13 cellular contexts compared by ENCODE assay signal in the genomic region with DNA sequence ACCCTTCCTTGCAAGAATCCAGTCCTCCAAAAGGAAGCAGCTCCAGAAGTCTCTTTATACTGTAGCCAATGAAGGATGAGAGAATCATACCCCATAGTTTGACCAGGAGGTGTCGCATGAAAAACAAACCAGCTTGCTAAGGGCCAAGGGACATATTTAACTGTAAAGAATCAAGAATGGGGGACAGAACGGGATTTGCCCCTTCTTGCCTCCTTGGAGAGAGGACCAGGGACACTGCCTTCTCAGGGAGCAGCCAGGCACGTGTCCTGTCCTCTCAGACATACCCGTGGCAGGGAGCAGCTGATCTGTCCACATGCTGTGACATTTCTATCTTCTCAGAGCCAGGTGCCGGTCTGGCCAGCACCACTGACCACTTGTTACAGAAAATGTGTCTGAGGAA. TPM values are rescaled to one million over a fixed set of nuclear protein-coding genes. Genes with fewer than 3 reads are reported as not detected.
DNase-seq lines count a peak whose midpoint lies in the region; ATAC-seq and TF ChIP-seq lines count a peak whose summit lies in the region.
"Had no signal": no experiment of that assay in that cellular context is flagged by ENCODE, and none has a peak within 500 bp of the region (broad histone marks: within the 10 kb centered on the region; RNA-seq: fewer than 3 reads in every experiment).

No MANE protein-coding gene starts in this region.

- no peak overlapping the region for H3K27ac ChIP-seq in A673 (ENCODE audit: low read depth, low read length, poor library complexity, severe bottlenecking)
- H3K27ac ChIP-seq in esophagus muscularis mucosa (replicated peaks in 1 of 4), result peak overlapping the region; percentile 78 to 91 (median 88)
- no peak overlapping the region for H3K27ac ChIP-seq in psoas muscle
- H3K27ac ChIP-seq in Peyer's patch, result peak overlapping the region in 2 of 4 donors; percentile 42 to 70
- H3K27ac ChIP-seq: spleen had no signal

- CTCF ChIA-PET in A673 (lab: Charles Lee), result no interaction called here

- TF ChIP-seq CTCF in A673 (conservative IDR thresholded peaks at IDR 0.05; ENCODE audit: low read depth, low read length), result 0 out of 2 replicates have a peak, but pooled peaks have one; percentile 20
- peak; percentile 9 to 14 (median 12) for TF ChIP-seq CTCF in esophagus muscularis mucosa (IDR thresholded peaks at IDR 0.05)
- TF ChIP-seq CTCF in psoas muscle (IDR thresholded peaks at IDR 0.05), result no peak
- TF ChIP-seq CTCF in Peyer's patch (IDR thresholded peaks at IDR 0.05), result no peak

- ATAC-seq in psoas muscle, result peak in 3 of 4 donors; percentile 53 to 58 (median 53)
- ATAC-seq in GM21619 (IDR thresholded peaks at IDR 0.05; ENCODE audit: unreplicated experiment), result no peak
- ATAC-seq in GM21447 (IDR thresholded peaks at IDR 0.05; ENCODE audit: unreplicated experiment), result no peak

- H3K4me3 ChIP-seq in A673 (ENCODE audit: low read depth, low read length, poor library complexity, severe bottlenecking) (no peak overlapping the region), esophagus muscularis mucosa (peak overlapping the region in 1 of 4 donors; percentile 9), psoas muscle (no peak overlapping the region), Peyer's patch (no peak overlapping the region)
- H3K4me3 ChIP-seq: spleen had no signal

- H3K27me3 ChIP-seq in A673 (replicated peaks; ENCODE audit: insufficient read depth, low read depth, low read length, poor library complexity) (peaks cover 35% of the 10 kb centered on the region), esophagus muscularis mucosa (no peaks in the 10 kb centered on the region), psoas muscle (ENCODE audit: insufficient read depth in 3 of 3, low read length in 2 of 3) (peaks cover 0 to 3% (median 0%) of the 10 kb centered on the region in 3 donors), Peyer's patch (no peaks in the 10 kb centered on the region)

- TF ChIP-seq EP300 in esophagus muscularis mucosa (IDR thresholded peaks at IDR 0.05), result no peak

- H3K36me3 ChIP-seq in A673 (ENCODE audit: insufficient read depth, low read length, poor library complexity, severe bottlenecking) (no peaks in the 10 kb centered on the region), esophagus muscularis mucosa (peaks cover 0 to 4% (median 0%) of the 10 kb centered on the region in 4 donors), psoas muscle (ENCODE audit: insufficient read depth in 1 of 2, low read depth in 1 of 2) (no peaks in the 10 kb centered on the region), Peyer's patch (no peaks in the 10 kb centered on the region)
- H3K36me3 ChIP-seq: spleen had no signal

- no peaks in the 10 kb centered on the region for H3K4me1 ChIP-seq in A673 (ENCODE audit: insufficient read depth, low read length, poor library complexity, severe bottlenecking)
- H3K4me1 ChIP-seq in esophagus muscularis mucosa, result peaks cover 4 to 100% (median 84%) of the 10 kb centered on the region in 4 donors
- no peaks in the 10 kb centered on the region for H3K4me1 ChIP-seq in psoas muscle
- H3K4me1 ChIP-seq in Peyer's patch, result peaks cover 0 to 8% (median 2%) of the 10 kb centered on the region in 4 donors
- H3K4me1 ChIP-seq: spleen had no signal

- POLR2A ChIA-PET in A673 (lab: Charles Lee; ENCODE audit: low non-redundant PET), result no interaction called here

- H3K9me3 ChIP-seq in A673 (ENCODE audit: low read depth, low read length, poor library complexity, severe bottlenecking) (no peaks in the 10 kb centered on the region), esophagus muscularis mucosa (no peaks in the 10 kb centered on the region), psoas muscle (no peaks in the 10 kb centered on the region), Peyer's patch (no peaks in the 10 kb centered on the region)
- H3K9me3 ChIP-seq: spleen had no signal

- TF ChIP-seq POLR2A in esophagus muscularis mucosa (IDR thresholded peaks at IDR 0.05; ENCODE audit: low read depth) (no peak), Peyer's patch (IDR thresholded peaks at IDR 0.05) (no peak)

- 28% methylated on average over 4 of the region's 5 CpGs for WGBS in esophagus muscularis mucosa
- WGBS in psoas muscle, 3 donors, result 22 to 36% (median 30%) methylated on average over 5 of the region's 5 CpGs

- DNase-seq in A673 (ENCODE audit: low spot score) (no peak), SK-MEL-5 (ENCODE audit: low read depth, low spot score) (peak; percentile 79), esophagus muscularis mucosa (ENCODE audit: extremely low spot score) (no peak), psoas muscle (no peak), Peyer's patch (no peak), NCI-H226 (no peak)
- DNase-seq: activated CD4-positive, alpha-beta T cell treated with anti-CD3 and anti-CD28 coated beads for 4 hours; activated naive CD4-positive, alpha-beta T cell treated with anti-CD3 and anti-CD28 coated beads, Interleukin-2, amount 10 ng/mL, durations not matched to agents 7 days and 5 days; NCI-H1694; NCI-H510A treated with DMSO at 0.1 percent for 48 hours; spleen had no signal

- intact Hi-C loops in A673 (cut with micrococcal nuclease; ENCODE audit: unreplicated experiment) (loop anchor here (10.0 kb wide), 1 partner anchor 91 kb away; no protein-coding TSS in a partner anchor), esophagus muscularis mucosa (cut with DNase I) (no loop called here), psoas muscle (cut with DNase I) (no loop called here)

- no TSS peak for BruUV-seq in A673 (replicated peaks; lab: Mats Ljungman, UMichigan)

- in situ Hi-C loops in SK-MEL-5 (cut with HindIII; ENCODE audit: low pct_unique_long_range_greater_than_20kb, low sequenced_read_pairs), result no loop called here

RNA-seq across cellular contexts. Expression of a gene that starts 11.7 kb away (rescaled TPM):
- total RNA-seq in A673 (2021), result not detected in 2 replicates
- total RNA-seq in SK-MEL-5 (2014; rRNA removed; shearing (Covaris generic)), result 90.9 and 98.6 TPM in 2 replicates
- polyA plus RNA-seq in SK-MEL-5 (2015; cell fraction: cytosol; rRNA removed), result 51.0 and 75.0 TPM in 2 replicates
- 87.6 and 88.3 TPM in 2 replicates for polyA plus RNA-seq in SK-MEL-5 (2015; cell fraction: nucleus; rRNA removed)
- total RNA-seq in esophagus muscularis mucosa, result 100 to 1,000 TPM; 586 to 728 (median 654) TPM
- total RNA-seq in psoas muscle, result 10 to 100 TPM in 2 of 4 donors, 1 to 10 TPM in 2; 2.0 to 79.9 (median 24.7) TPM
- 1 to 10 TPM; 1.2 to 3.6 (median 1.7) TPM for polyA plus RNA-seq in psoas muscle
- 10 to 100 TPM; 15.6 to 37.8 (median 26.1) TPM for total RNA-seq in Peyer's patch

Comparison
In these comparisons a context has a peak if more than half of its experiments do, and no peak if none do; other contexts are left out.
1. H3K27ac ChIP-seq: peak in esophagus muscularis mucosa (4 of 4); none in A673 (single experiment) and psoas muscle (single experiment).
2. CTCF ChIP-seq: peak in A673 (single experiment) and esophagus muscularis mucosa (3 of 3); none in psoas muscle (single experiment) and Peyer's patch (0 of 6).
3. ATAC-seq: peak in psoas muscle (3 of 4); none in GM21619 (single experiment) and GM21447 (single experiment).